In the genomic region with DNA sequence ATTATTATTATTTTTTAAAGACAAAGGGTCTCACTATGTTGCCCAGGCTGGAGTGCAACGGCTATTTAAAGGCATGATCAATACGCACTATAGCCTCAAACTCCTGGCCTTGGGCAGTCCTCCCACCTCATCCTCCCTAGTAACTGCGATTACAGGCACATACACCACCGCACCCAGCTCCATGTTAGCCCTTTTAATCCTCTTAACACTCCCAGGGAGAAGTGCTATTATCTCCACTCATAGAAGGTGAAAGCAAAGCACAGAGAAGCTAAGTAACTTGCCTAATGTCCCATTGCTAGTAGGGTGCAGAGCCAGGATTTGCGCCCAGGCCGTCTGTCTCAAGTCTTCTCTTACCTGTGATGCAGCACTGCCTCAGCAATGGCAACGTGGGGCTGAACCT, we compare ENCODE assay signal across 30 cellular contexts. TPM values are rescaled to one million over a fixed set of nuclear protein-coding genes. Genes with fewer than 3 reads are reported as not detected.
DNase-seq lines count a peak whose midpoint lies in the region; ATAC-seq, FAIRE-seq and TF ChIP-seq lines count a peak whose summit lies in the region.
"Had no signal": no experiment of that assay in that cellular context is flagged by ENCODE, and none has a peak within 500 bp of the region (broad histone marks: within the 10 kb centered on the region; RNA-seq: fewer than 3 reads in every experiment).

No MANE protein-coding gene starts in this region.

- 92 to 97% (median 95%) methylated on average over 7 of the region's 7 CpGs for WGBS in psoas muscle, 3 donors

- no peak for TF ChIP-seq POLR2A in GM12892 (IDR thresholded peaks at IDR 0.05; ENCODE audit: low read depth, low read length)

- CTCF ChIA-PET in Calu3 (lab: Charles Lee), result interaction anchor here (0.6 kb wide), 1 partner anchor 189 kb away, joined by 4 read pairs; no protein-coding TSS in a partner anchor
- CTCF ChIA-PET in HEK293 (lab: Yijun Ruan, JAX), result interaction anchor here (0.6 to 2.0 kb wide), 4 partner anchors 13 to 304 kb away, joined by 3 to 9 read pairs (median 4); no protein-coding TSS in a partner anchor
- CTCF ChIA-PET in activated CD8-positive, alpha-beta T cell treated with anti-CD3 and anti-CD28 coated beads for 36 hours (lab: Charles Lee), result interaction anchor here (5.5 kb wide), 1 partner anchor 12 kb away, joined by 73 read pairs; no protein-coding TSS in a partner anchor

- no peaks in the 10 kb centered on the region for H3K9me3 ChIP-seq in HEK293 (ENCODE audit: control insufficient read depth, insufficient read depth, low read depth, low read length)
- H3K9me3 ChIP-seq in psoas muscle, result no peaks in the 10 kb centered on the region
- H3K9me3 ChIP-seq: BE2C, SJSA1 had no signal

- H3K4me3 Mint-ChIP-seq in Calu3 (ENCODE audit: low read depth, unreplicated experiment) (no peak overlapping the region), chondrocyte (ENCODE audit: unreplicated experiment) (no peak overlapping the region)
- no peak overlapping the region for H3K4me3 Mint-ChIP-seq in activated CD8-positive, alpha-beta T cell treated with anti-CD3 and anti-CD28 coated beads for 36 hours

- H3K27ac Mint-ChIP-seq in Calu3 (ENCODE audit: unreplicated experiment) (no peak overlapping the region), chondrocyte (ENCODE audit: unreplicated experiment) (no peak overlapping the region)
- no peak overlapping the region for H3K27ac Mint-ChIP-seq in activated CD8-positive, alpha-beta T cell treated with anti-CD3 and anti-CD28 coated beads for 36 hours
- H3K27ac Mint-ChIP-seq: CD8-positive, alpha-beta memory T cell had no signal

- TF ChIP-seq CTCF in Calu3 (IDR thresholded peaks at IDR 0.05; ENCODE audit: unreplicated experiment) (no peak), HEK293 (tag by site-specific recombination; IDR thresholded peaks at IDR 0.05) (no peak), chondrocyte (IDR thresholded peaks at IDR 0.05) (no peak), psoas muscle (IDR thresholded peaks at IDR 0.05) (no peak)
- no peak for TF ChIP-seq CTCF in activated CD8-positive, alpha-beta T cell treated with anti-CD3 and anti-CD28 coated beads for 36 hours (IDR thresholded peaks at IDR 0.05)

- H3K4me1 Mint-ChIP-seq in Calu3 (ENCODE audit: low read depth, unreplicated experiment) (peaks cover 34% of the 10 kb centered on the region), chondrocyte (ENCODE audit: low read depth) (peaks cover 18% of the 10 kb centered on the region)
- peaks cover 11% of the 10 kb centered on the region for H3K4me1 Mint-ChIP-seq in activated CD8-positive, alpha-beta T cell treated with anti-CD3 and anti-CD28 coated beads for 36 hours (ENCODE audit: low read depth)

- BruUV-seq in Calu3 (replicated peaks; lab: Mats Ljungman, UMichigan), result TSS peak; percentile 15

- no peak for FAIRE-seq in GM12892 (lab: Jason Lieb, UNC)
- FAIRE-seq: G401.6, GM12878, HTR-8/SVneo had no signal

- DNase-seq in Calu3 (no peak), chondrocyte (ENCODE audit: low spot score) (peak; percentile 4), posterior vena cava (ENCODE audit: low spot score) (peak; percentile 23), psoas muscle (no peak), GM12892 (ENCODE audit: insufficient read length) (no peak)
- no peak for DNase-seq in activated CD8-positive, alpha-beta T cell treated with anti-CD3 and anti-CD28 coated beads for 36 hours
- DNase-seq: 8988T; ACHN; BE2C; CD8-positive, alpha-beta memory T cell; DMS53; Kasumi-1; MV-4-11; NCI-H1105; NCI-H1436 treated with DMSO at 0.1 percent for 48 hours; NCI-H1930; NCI-H2107; NCI-H446; NCI-H524 treated with DMSO at 0.1 percent for 48 hours; NCI-H774; Right ventricle myocardium superior; RPMI8226 had no signal

- peaks cover 83% of the 10 kb centered on the region for H3K36me3 Mint-ChIP-seq in Calu3 (ENCODE audit: insufficient read depth, unreplicated experiment)
- H3K36me3 Mint-ChIP-seq in chondrocyte (ENCODE audit: low read depth), result peaks cover 9% of the 10 kb centered on the region
- peaks cover 14% of the 10 kb centered on the region for H3K36me3 Mint-ChIP-seq in activated CD8-positive, alpha-beta T cell treated with anti-CD3 and anti-CD28 coated beads for 36 hours (ENCODE audit: low read depth)

- H3K9me3 Mint-ChIP-seq in Calu3 (ENCODE audit: low read depth, unreplicated experiment) (no peaks in the 10 kb centered on the region), chondrocyte (ENCODE audit: low read depth) (no peaks in the 10 kb centered on the region)
- H3K9me3 Mint-ChIP-seq in activated CD8-positive, alpha-beta T cell treated with anti-CD3 and anti-CD28 coated beads for 36 hours, result no peaks in the 10 kb centered on the region

- H3K27me3 Mint-ChIP-seq in Calu3 (ENCODE audit: unreplicated experiment) (no peaks in the 10 kb centered on the region), chondrocyte (ENCODE audit: low read depth) (no peaks in the 10 kb centered on the region)
- peaks cover 24% of the 10 kb centered on the region for H3K27me3 Mint-ChIP-seq in activated CD8-positive, alpha-beta T cell treated with anti-CD3 and anti-CD28 coated beads for 36 hours

- POLR2A ChIA-PET in HEK293 (lab: Yijun Ruan, JAX), result interaction anchor here (0.9 kb wide), 1 partner anchor 38 kb away, joined by 3 read pairs; no protein-coding TSS in a partner anchor
- POLR2A ChIA-PET in activated CD8-positive, alpha-beta T cell treated with anti-CD3 and anti-CD28 coated beads for 36 hours (lab: Charles Lee), result no interaction called here

- H3K27me3 ChIP-seq in psoas muscle (ENCODE audit: insufficient read depth in 3 of 3, low read length in 2 of 3), result peaks cover 0 to 4% (median 0%) of the 10 kb centered on the region in 3 donors
- H3K27me3 ChIP-seq: SJSA1 had no signal

- H3K4me1 ChIP-seq in HEK293 (ENCODE audit: control insufficient read depth, insufficient read depth, low read length), result no peaks in the 10 kb centered on the region; the same call in 1 of the 2 replicates
- peaks cover 19% of the 10 kb centered on the region for H3K4me1 ChIP-seq in psoas muscle
- H3K4me1 ChIP-seq: BE2C had no signal

- no peak for ATAC-seq in activated CD8-positive, alpha-beta T cell treated with anti-CD3 and anti-CD28 coated beads for 36 hours
- no peak for ATAC-seq in psoas muscle
- ATAC-seq: GM12878, K562 had no signal

- no peak overlapping the region for H3K27ac ChIP-seq in HEK293 (ENCODE audit: extremely low read depth, low read depth, low read length)
- no peak overlapping the region for H3K27ac ChIP-seq in psoas muscle
- H3K27ac ChIP-seq: SJSA1 had no signal

- H3K4me3 ChIP-seq in HEK293 (ENCODE audit: low read depth, low read length), result no peak overlapping the region
- H3K4me3 ChIP-seq in psoas muscle, result no peak overlapping the region
- H3K4me3 ChIP-seq: GM12878, K562, SJSA1 had no signal

- intact Hi-C loops in Calu3 (cut with micrococcal nuclease; ENCODE audit: unreplicated experiment), result loop anchor here (10.0 kb wide), 1 partner anchor 406 kb away; no protein-coding TSS in a partner anchor
- intact Hi-C loops in posterior vena cava (cut with DNase I), result loop anchor here (5.0 to 10.0 kb wide), 3 partner anchors 206 to 258 kb away; no protein-coding TSS in a partner anchor
- intact Hi-C loops in activated CD8-positive, alpha-beta T cell treated with anti-CD3 and anti-CD28 coated beads for 36 hours (cut with micrococcal nuclease), result no loop called here
- intact Hi-C loops in psoas muscle (cut with DNase I), result loop anchor here (10.0 kb wide), 2 partner anchors 106 to 116 kb away; no protein-coding TSS in a partner anchor

- H3K36me3 ChIP-seq in HEK293 (ENCODE audit: control insufficient read depth in 2 of 2, insufficient read depth in 1 of 2, low read length in 2 of 2), result peaks cover 0 to 37% of the 10 kb centered on the region in 2 experiments; a peak in 1 of 3 replicates
- H3K36me3 ChIP-seq in psoas muscle (ENCODE audit: insufficient read depth in 1 of 2, low read depth in 1 of 2), result peaks cover 0 to 46% of the 10 kb centered on the region in 2 donors

TF ChIP-seq in HEK293, 187 proteins besides CTCF, POLR2A, EP300 and RAD21:
- TF ChIP-seq ZNF747 (tag by site-specific recombination; IDR thresholded peaks at IDR 0.05), result no peak
- peak; percentile 79; the same call in 1 of the 2 replicates for TF ChIP-seq ZNF121 (tag by site-specific recombination; IDR thresholded peaks at IDR 0.05)
TF ChIP-seq in HEK293: peak in this region for 1.

RNA-seq across cellular contexts. Expression of a gene that starts 5.0 kb away (rescaled TPM):
- 29.8 and 33.2 TPM in 2 replicates for total RNA-seq in Calu3 (2022)
- 0.92 to 1.5 TPM (median 1.4 TPM) in 3 replicates for total RNA-seq in chondrocyte
- total RNA-seq in posterior vena cava, result 1 to 10 TPM in 1 of 2 donors, under 1 TPM in 1; 0.88 to 1.3 TPM
- under 1 TPM; 0.11 to 0.43 TPM for total RNA-seq in activated CD8-positive, alpha-beta T cell treated with anti-CD3 and anti-CD28 coated beads for 36 hours
- 1 to 10 TPM in 2 of 4 donors, under 1 TPM in 2; 0.40 to 1.8 (median 1.00) TPM for total RNA-seq in psoas muscle
- under 1 TPM; 0.51 to 0.86 (median 0.76) TPM for polyA plus RNA-seq in psoas muscle
- polyA plus RNA-seq in GM12892 (2012; ENCODE audit: missing spikeins), result 0.38 TPM
- total RNA-seq: H4 had no signal
- polyA plus RNA-seq: CD14-positive monocyte had no signal

RNA-seq across cellular contexts. Expression of a gene that starts 22.0 kb away (rescaled TPM):
- 131 and 146 TPM in 2 replicates for total RNA-seq in Calu3 (2022)
- total RNA-seq in chondrocyte, result 77.1 to 83.2 TPM (median 83.1 TPM) in 3 replicates
- total RNA-seq in posterior vena cava, result 10 to 100 TPM; 55.0 to 67.0 TPM
- total RNA-seq in activated CD8-positive, alpha-beta T cell treated with anti-CD3 and anti-CD28 coated beads for 36 hours, result 100 to 1,000 TPM; 111 to 115 TPM
- total RNA-seq in psoas muscle, result 10 to 100 TPM; 26.2 to 69.1 (median 49.9) TPM
- polyA plus RNA-seq in psoas muscle, result 10 to 100 TPM; 28.3 to 63.6 (median 46.7) TPM
- 73.6 TPM for polyA plus RNA-seq in GM12892 (2012; ENCODE audit: missing spikeins)

RNA-seq across cellular contexts. Expression of a gene that starts 22.0 kb away (rescaled TPM):
- total RNA-seq in Calu3 (2022) (113 and 116 TPM in 2 replicates), chondrocyte (37.2 to 46.0 TPM (median 41.7 TPM) in 3 replicates), posterior vena cava (10 to 100 TPM; 32.8 to 36.9 TPM), psoas muscle (10 to 100 TPM; 38.8 to 85.3 (median 73.1) TPM)
- total RNA-seq in activated CD8-positive, alpha-beta T cell treated with anti-CD3 and anti-CD28 coated beads for 36 hours, result 100 to 1,000 TPM; 112 to 121 TPM
- 100 to 1,000 TPM in 1 of 3 donors, 10 to 100 TPM in 2; 64.9 to 107 (median 75.8) TPM for polyA plus RNA-seq in psoas muscle
- polyA plus RNA-seq in GM12892 (2012; ENCODE audit: missing spikeins), result 48.5 TPM

Comparison
In these comparisons a context has a peak if more than half of its experiments do, and no peak if none do; other contexts are left out.
1. DNase-seq: peak in chondrocyte (single experiment) and posterior vena cava (single experiment); none in Calu3 (single experiment), activated CD8-positive, alpha-beta T cell treated with anti-CD3 and anti-CD28 coated beads for 36 hours (single experiment), psoas muscle (0 of 2) and GM12892 (single experiment).
2. RNA of a gene that starts 5.0 kb away (total RNA-seq): 29.8 to 33.2 TPM in Calu3; 0.92 to 1.5 TPM in chondrocyte, 0.88 to 1.3 TPM in posterior vena cava, 0.40 to 1.8 TPM in psoas muscle and 0.11 to 0.43 TPM in activated CD8-positive, alpha-beta T cell treated with anti-CD3 and anti-CD28 coated beads for 36 hours; every median in the first group is over 10 times any median in the second.